15 cellular contexts compared by ENCODE assay signal in the genomic region with DNA sequence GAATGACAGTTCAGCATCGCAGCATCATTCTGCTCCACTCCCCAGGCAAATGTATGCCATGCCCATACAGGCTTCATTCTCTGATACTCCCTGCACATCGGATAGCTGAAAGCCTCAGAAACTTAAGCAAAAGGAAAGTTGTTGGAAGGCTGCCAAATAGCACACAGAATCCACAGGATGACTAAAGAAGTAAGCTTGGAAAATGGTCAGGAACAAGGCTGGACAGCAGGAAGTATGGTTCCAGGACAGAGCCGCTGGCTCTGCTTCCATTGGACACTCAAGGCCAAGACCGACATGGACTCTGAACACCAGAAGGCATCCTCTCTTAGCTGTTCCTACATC.
DNase-seq lines count a peak whose midpoint lies in the region; ATAC-seq, FAIRE-seq and TF ChIP-seq lines count a peak whose summit lies in the region.
"Had no signal": no experiment of that assay in that cellular context is flagged by ENCODE, and none has a peak within 500 bp of the region (broad histone marks: within the 10 kb centered on the region; RNA-seq: fewer than 3 reads in every experiment).

No MANE protein-coding gene starts in this region.

- no peak overlapping the region for H3K27ac ChIP-seq in A549
- H3K27ac ChIP-seq in esophagus muscularis mucosa (replicated peaks in 1 of 4): no peak overlapping the region

- FAIRE-seq in A549 (lab: Jason Lieb, UNC): no peak

- no peaks in the 10 kb centered on the region for H3K9me3 ChIP-seq in A549
- no peaks in the 10 kb centered on the region for H3K9me3 ChIP-seq in esophagus muscularis mucosa

- H3K4me1 ChIP-seq in A549 (peaks cover 25% of the 10 kb centered on the region; the same call in 2 of the 3 replicates), esophagus muscularis mucosa (peaks cover 0 to 9% (median 0%) of the 10 kb centered on the region in 4 donors)

- peak in 1 of 2 experiments; percentile 17 for DNase-seq in A549 (ENCODE audit: low read depth in 1 of 2, low spot score in 1 of 2)
- peak; percentile 9 for DNase-seq in HT-29 (ENCODE audit: low spot score)
- DNase-seq in amniotic stem cell (lab: John Stamatoyannopoulos, UW): peak; percentile 42
- DNase-seq in fibroblast of villous mesenchyme (ENCODE audit: low read depth): peak; percentile 88
- DNase-seq in esophagus muscularis mucosa (ENCODE audit: extremely low spot score): no peak
- DNase-seq in NOMO-1 treated with dmso at 0.1 percent for 144 hours (lab: John Stamatoyannopoulos, UW; ENCODE audit: unreplicated experiment): no peak
- DNase-seq in NCI-H1694 treated with DMSO at 0.1 percent for 48 hours (lab: John Stamatoyannopoulos, UW): no peak
- DNase-seq: activated CD4-positive, alpha-beta T cell treated with anti-CD3 and anti-CD28 coated beads for 4 hours; activated CD8-positive, alpha-beta memory T cell treated with anti-CD3 and anti-CD28 coated beads, Interleukin-2, amount 50 U/mL, for 48 hours; activated naive CD4-positive, alpha-beta T cell; erythroblast; natural killer cell; NCI-H2081; SHP77 treated with DMSO at 0.1 percent for 48 hours had no signal

- no peaks in the 10 kb centered on the region for H3K36me3 ChIP-seq in esophagus muscularis mucosa

- ATAC-seq in A549 (no peak), HG02588 (IDR thresholded peaks at IDR 0.05; ENCODE audit: unreplicated experiment) (no peak)
- ATAC-seq: natural killer cell had no signal

- POLR2A ChIA-PET in A549 (lab: Yijun Ruan, JAX): interaction anchor here (1.0 kb wide), 1 partner anchor 16 kb away, joined by 3 read pairs; no protein-coding TSS in a partner anchor

- TF ChIP-seq CTCF in A549 (IDR thresholded peaks at IDR 0.05) (no peak), fibroblast of villous mesenchyme (IDR thresholded peaks at IDR 0.05; ENCODE audit: insufficient read depth, low read depth, low read length) (no peak), esophagus muscularis mucosa (IDR thresholded peaks at IDR 0.05) (no peak)

- 45% methylated on average over 4 of the region's 4 CpGs for WGBS in A549 (ENCODE audit: missing lambda C conversion rate)
- WGBS in esophagus muscularis mucosa: 42% methylated on average over 4 of the region's 4 CpGs

- H3K27me3 ChIP-seq in esophagus muscularis mucosa: no peaks in the 10 kb centered on the region

- CTCF ChIA-PET in A549 (lab: Yijun Ruan, JAX): interaction anchor here (2.4 kb wide), 1 partner anchor 8 kb away, joined by 6 read pairs; no protein-coding TSS in a partner anchor

- TF ChIP-seq POLR2A in A549 (IDR thresholded peaks at IDR 0.05; ENCODE audit: low read length): no peak
- TF ChIP-seq POLR2A in esophagus muscularis mucosa (IDR thresholded peaks at IDR 0.05; ENCODE audit: low read depth): no peak

- H3K4me2 ChIP-seq in A549: peak overlapping the region; percentile 37

- no peak for TF ChIP-seq RAD21 in A549 (conservative IDR thresholded peaks at IDR 0.05 in 1 of 2, IDR thresholded peaks at IDR 0.05 in 1 of 2)

- H3K4me3 ChIP-seq in A549: no peak overlapping the region
- no peak overlapping the region for H3K4me3 ChIP-seq in fibroblast of villous mesenchyme (ENCODE audit: low read depth, low read length)
- no peak overlapping the region for H3K4me3 ChIP-seq in esophagus muscularis mucosa

- no peak for TF ChIP-seq EP300 in A549 (IDR thresholded peaks at IDR 0.05)
- no peak for TF ChIP-seq EP300 in esophagus muscularis mucosa (IDR thresholded peaks at IDR 0.05)

- intact Hi-C loops in esophagus muscularis mucosa (cut with DNase I): loop anchor here (10.0 kb wide), 1 partner anchor 545 kb away; no protein-coding TSS in a partner anchor

TF ChIP-seq in A549, 52 proteins besides CTCF, POLR2A, EP300 and RAD21:
- TF ChIP-seq, protein P1, sequence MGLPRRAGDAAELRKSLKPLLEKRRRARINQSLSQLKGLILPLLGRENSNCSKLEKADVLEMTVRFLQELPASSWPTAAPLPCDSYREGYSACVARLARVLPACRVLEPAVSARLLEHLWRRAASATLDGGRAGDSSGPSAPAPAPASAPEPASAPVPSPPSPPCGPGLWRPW (IDR thresholded peaks at IDR 0.05): no peak
- TF ChIP-seq, protein P2, sequence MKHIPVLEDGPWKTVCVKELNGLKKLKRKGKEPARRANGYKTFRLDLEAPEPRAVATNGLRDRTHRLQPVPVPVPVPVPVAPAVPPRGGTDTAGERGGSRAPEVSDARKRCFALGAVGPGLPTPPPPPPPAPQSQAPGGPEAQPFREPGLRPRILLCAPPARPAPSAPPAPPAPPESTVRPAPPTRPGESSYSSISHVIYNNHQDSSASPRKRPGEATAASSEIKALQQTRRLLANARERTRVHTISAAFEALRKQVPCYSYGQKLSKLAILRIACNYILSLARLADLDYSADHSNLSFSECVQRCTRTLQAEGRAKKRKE (CRISPR knock-in tag; IDR thresholded peaks at IDR 0.05; ENCODE audit: low read depth): no peak
- TF ChIP-seq JUNB (IDR thresholded peaks at IDR 0.05) (no peak), HEYL (CRISPR knock-in tag; IDR thresholded peaks at IDR 0.05) (no peak), POLR2AphosphoS2 (conservative IDR thresholded peaks at IDR 0.05; ENCODE audit: low read length) (no peak), RFX5 (IDR thresholded peaks at IDR 0.05) (no peak), RNF2 (IDR thresholded peaks at IDR 0.05; ENCODE audit: borderline replicate concordance, low read depth) (no peak), CBX2 (IDR thresholded peaks at IDR 0.05; ENCODE audit: borderline replicate concordance, low read depth) (no peak), EHMT2 (IDR thresholded peaks at IDR 0.05; ENCODE audit: low read depth) (no peak), ZSCAN20 (CRISPR knock-in tag; IDR thresholded peaks at IDR 0.05) (no peak), NR3C1 (IDR thresholded peaks at IDR 0.05) (no peak), ZC3H11A (IDR thresholded peaks at IDR 0.05) (no peak), NFE2L2 (conservative IDR thresholded peaks at IDR 0.05; ENCODE audit: low read length) (no peak)

Comparison
In these comparisons a context has a peak if more than half of its experiments do, and no peak if none do; other contexts are left out.
1. DNase-seq: peak in HT-29 (single experiment), amniotic stem cell (single experiment) and fibroblast of villous mesenchyme (single experiment); none in esophagus muscularis mucosa (single experiment), NOMO-1 treated with dmso at 0.1 percent for 144 hours (single experiment) and NCI-H1694 treated with DMSO at 0.1 percent for 48 hours (single experiment).